8 cellular contexts compared by ENCODE assay signal in genomic region chr1:32991819-32992488, GRCh38. TPM values are rescaled to one million over a fixed set of nuclear protein-coding genes. Genes with fewer than 3 reads are reported as not detected.
DNase-seq lines count a peak whose midpoint lies in the region; ATAC-seq and TF ChIP-seq lines count a peak whose summit lies in the region.

No MANE protein-coding gene starts in this region.

- H3K36me3 ChIP-seq in adrenal gland (replicated peaks in 1 of 2), result no peaks in the 10 kb centered on the region
- H3K36me3 ChIP-seq in gastrocnemius medialis, result no peaks in the 10 kb centered on the region
- no peaks in the 10 kb centered on the region for H3K36me3 ChIP-seq in gastroesophageal sphincter
- H3K36me3 ChIP-seq in mucosa of descending colon (ENCODE audit: low read depth), result no peaks in the 10 kb centered on the region

- TF ChIP-seq CTCF in adrenal gland (IDR thresholded peaks at IDR 0.05), result no peak
- TF ChIP-seq CTCF in gastrocnemius medialis (IDR thresholded peaks at IDR 0.05 in 4 of 5, conservative IDR thresholded peaks at IDR 0.05 in 1 of 5), result no peak
- TF ChIP-seq CTCF in gastroesophageal sphincter (IDR thresholded peaks at IDR 0.05), result no peak
- TF ChIP-seq CTCF in mucosa of descending colon (IDR thresholded peaks at IDR 0.05), result no peak

- TF ChIP-seq POLR2A in adrenal gland (IDR thresholded peaks at IDR 0.05) (no peak), gastrocnemius medialis (IDR thresholded peaks at IDR 0.05) (no peak), gastroesophageal sphincter (IDR thresholded peaks at IDR 0.05) (no peak)

- peaks cover 18 to 49% of the 10 kb centered on the region in 2 donors for H3K4me1 ChIP-seq in adrenal gland (replicated peaks in 1 of 2)
- H3K4me1 ChIP-seq in gastrocnemius medialis, result peaks cover 27 to 35% of the 10 kb centered on the region in 2 donors
- H3K4me1 ChIP-seq in gastroesophageal sphincter, result peaks cover 6 to 37% (median 28%) of the 10 kb centered on the region in 3 donors
- H3K4me1 ChIP-seq in mucosa of descending colon (ENCODE audit: low read depth), result peaks cover 26% of the 10 kb centered on the region

- in situ Hi-C loops in gastrocnemius medialis (cut with MboI; ENCODE audit: low sequenced_read_pairs in 4 of 4), result no loop called here

- intact Hi-C loops in adrenal gland (cut with DNase I) (no loop called here), gastrocnemius medialis (cut with DNase I; ENCODE audit: low total_unique reads) (no loop called here), mucosa of descending colon (cut with DNase I, micrococcal nuclease) (no loop called here)

- WGBS in adrenal gland, 4 donors, result 76 to 86% (median 83%) methylated on average over 6 to 9 of the region's 9 CpGs
- WGBS in gastroesophageal sphincter (ENCODE audit: low coverage in 1 of 2), 2 donors, result 60 to 71% methylated on average over 1 to 7 of the region's 9 CpGs

- no peak for DNase-seq in adrenal gland
- DNase-seq in gastrocnemius medialis, result no peak
- no peak for DNase-seq in stimulated activated CD4-positive, alpha-beta T cell treated with anti-CD3 and anti-CD28 coated beads, Interleukin-15, amount 100 ng/mL, for 24 hours
- no peak for DNase-seq in COR-L47 (lab: John Stamatoyannopoulos, UW)
- no peak for DNase-seq in mucosa of descending colon

- H3K9me3 ChIP-seq in adrenal gland (replicated peaks in 1 of 3) (no peaks in the 10 kb centered on the region), gastrocnemius medialis (no peaks in the 10 kb centered on the region), gastroesophageal sphincter (no peaks in the 10 kb centered on the region), mucosa of descending colon (no peaks in the 10 kb centered on the region)

- H3K27me3 ChIP-seq in adrenal gland, result no peaks in the 10 kb centered on the region
- H3K27me3 ChIP-seq in gastrocnemius medialis, result no peaks in the 10 kb centered on the region
- no peaks in the 10 kb centered on the region for H3K27me3 ChIP-seq in gastroesophageal sphincter

- no peak overlapping the region for H3K4me3 ChIP-seq in adrenal gland
- no peak overlapping the region for H3K4me3 ChIP-seq in gastrocnemius medialis
- H3K4me3 ChIP-seq in gastroesophageal sphincter, result no peak overlapping the region
- H3K4me3 ChIP-seq in mucosa of descending colon, result no peak overlapping the region

- H3K27ac ChIP-seq in adrenal gland, result peak overlapping the region; percentile 16 to 87 (median 40)
- peak overlapping the region; percentile 17 to 61 (median 24) for H3K27ac ChIP-seq in gastrocnemius medialis
- H3K27ac ChIP-seq in gastroesophageal sphincter, result peak overlapping the region in 2 of 4 donors; percentile 53 to 67

- ATAC-seq in GM19043 (IDR thresholded peaks at IDR 0.05; ENCODE audit: low read depth, unreplicated experiment) (peak; percentile 34), HG02870 (IDR thresholded peaks at IDR 0.05; ENCODE audit: unreplicated experiment) (peak; percentile 24), gastrocnemius medialis (no peak), gastroesophageal sphincter (no peak), mucosa of descending colon (no peak)

- TF ChIP-seq EP300 in gastroesophageal sphincter (IDR thresholded peaks at IDR 0.05), result no peak

RNA-seq across cellular contexts. Expression of gene RNF19B, which starts 27.3 kb away (rescaled TPM):
- 10 to 100 TPM; 16.9 to 36.5 (median 26.0) TPM for total RNA-seq in adrenal gland
- 10 to 100 TPM in 1 of 3 donors, 1 to 10 TPM in 2; 4.7 to 10.5 (median 6.7) TPM for polyA plus RNA-seq in adrenal gland
- 10 to 100 TPM; 22.7 to 34.4 (median 28.6) TPM for total RNA-seq in gastrocnemius medialis
- total RNA-seq in gastroesophageal sphincter, result 10 to 100 TPM; 19.5 to 25.2 (median 21.8) TPM
- total RNA-seq in mucosa of descending colon, result 10 to 100 TPM; 51.5 to 74.9 (median 68.0) TPM

RNA-seq across cellular contexts. Expression of gene AK2, which starts 44.7 kb away (rescaled TPM):
- total RNA-seq in adrenal gland (100 to 1,000 TPM; 105 to 176 (median 144) TPM), gastrocnemius medialis (100 to 1,000 TPM; 125 to 261 (median 152) TPM), gastroesophageal sphincter (100 to 1,000 TPM in 2 of 4 donors, 10 to 100 TPM in 2; 88.9 to 115 (median 97.1) TPM), mucosa of descending colon (100 to 1,000 TPM; 147 to 228 (median 186) TPM)
- 100 to 1,000 TPM in 1 of 3 donors, 10 to 100 TPM in 2; 55.3 to 245 (median 75.7) TPM for polyA plus RNA-seq in adrenal gland

Comparison
In these comparisons a context has a peak if more than half of its experiments do, and no peak if none do; other contexts are left out.
1. ATAC-seq: peak in GM19043 (single experiment) and HG02870 (single experiment); none in gastrocnemius medialis (0 of 2), gastroesophageal sphincter (single experiment) and mucosa of descending colon (single experiment).